In the genomic region with DNA sequence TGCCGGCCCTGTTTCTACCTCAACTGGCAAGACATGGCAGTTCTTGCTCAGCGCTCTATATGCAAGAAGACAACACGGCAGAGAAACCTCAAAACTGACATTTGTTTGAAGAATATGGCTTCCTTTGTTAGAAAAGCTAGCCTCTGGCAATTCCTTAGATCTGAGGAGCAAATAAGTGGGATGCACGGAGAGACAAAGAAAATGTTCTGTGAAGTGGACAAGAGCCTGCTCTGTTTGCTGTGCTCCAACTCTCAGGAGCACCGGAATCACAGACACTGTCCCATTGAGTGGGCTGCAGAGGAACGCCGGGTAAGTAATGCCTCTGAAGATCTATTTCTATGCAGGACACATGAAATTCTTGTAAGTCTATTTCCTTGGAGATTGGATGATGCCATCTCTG, we compare ENCODE assay signal across 4 cellular contexts. TPM values are rescaled to one million over a fixed set of nuclear protein-coding genes. Genes with fewer than 3 reads are reported as not detected.
"Had no signal": no experiment of that assay in that cellular context is flagged by ENCODE, and none has a peak within 500 bp of the region (broad histone marks: within the 10 kb centered on the region; RNA-seq: fewer than 3 reads in every experiment).

No MANE protein-coding gene starts in this region.

RNA-seq across cellular contexts. Expression of a gene that starts 37.9 kb away (rescaled TPM):
- total RNA-seq: LHCN-M2, M059J, MCF 10A, NCI-H460 had no signal
